Comparison of ENCODE assay signal across 12 cellular contexts in genomic region chr2:106124787-106125549, GRCh38.
DNase-seq lines count a peak whose midpoint lies in the region; ATAC-seq and TF ChIP-seq lines count a peak whose summit lies in the region.
"Had no signal": no experiment of that assay in that cellular context is flagged by ENCODE, and none has a peak within 500 bp of the region (broad histone marks: within the 10 kb centered on the region; RNA-seq: fewer than 3 reads in every experiment).

No MANE protein-coding gene starts in this region.

- H3K9me3 Mint-ChIP-seq in activated naive CD4-positive, alpha-beta T cell treated with anti-CD3 and anti-CD28 coated beads, Interleukin-2, amount 50 U/mL, for 24 hours, result no peaks in the 10 kb centered on the region
- H3K9me3 Mint-ChIP-seq in brain, result no peaks in the 10 kb centered on the region
- H3K9me3 Mint-ChIP-seq: neural crest cell had no signal

- H3K27ac Mint-ChIP-seq in activated naive CD4-positive, alpha-beta T cell treated with anti-CD3 and anti-CD28 coated beads, Interleukin-2, amount 50 U/mL, for 24 hours, result peak overlapping the region; percentile 74
- H3K27ac Mint-ChIP-seq in brain, result peak overlapping the region in 3 of 5 experiments; percentile 26 to 61 (median 49)

- H3K27me3 ChIP-seq in lower lobe of right lung (ENCODE audit: low read depth), result no peaks in the 10 kb centered on the region
- H3K27me3 ChIP-seq in upper lobe of right lung, result no peaks in the 10 kb centered on the region

- TF ChIP-seq CTCF in brain (conservative IDR thresholded peaks at IDR 0.05) (no peak), lower lobe of right lung (IDR thresholded peaks at IDR 0.05) (no peak), upper lobe of right lung (IDR thresholded peaks at IDR 0.05) (no peak)

- H3K4me1 Mint-ChIP-seq in activated naive CD4-positive, alpha-beta T cell treated with anti-CD3 and anti-CD28 coated beads, Interleukin-2, amount 50 U/mL, for 24 hours, result peaks cover 37% of the 10 kb centered on the region
- H3K4me1 Mint-ChIP-seq in brain, result no peaks in the 10 kb centered on the region
- H3K4me1 Mint-ChIP-seq: neural crest cell had no signal

- H3K9me3 ChIP-seq in lower lobe of right lung (no peaks in the 10 kb centered on the region), upper lobe of right lung (no peaks in the 10 kb centered on the region)

- H3K36me3 Mint-ChIP-seq in activated naive CD4-positive, alpha-beta T cell treated with anti-CD3 and anti-CD28 coated beads, Interleukin-2, amount 50 U/mL, for 24 hours, result peaks cover 19% of the 10 kb centered on the region
- peaks cover 42% of the 10 kb centered on the region for H3K36me3 Mint-ChIP-seq in brain

- intact Hi-C loops in lower lobe of right lung (cut with DNase I), result no loop called here
- intact Hi-C loops in upper lobe of right lung (cut with DNase I), result no loop called here

- no peak overlapping the region for H3K4me3 ChIP-seq in lower lobe of right lung
- H3K4me3 ChIP-seq in upper lobe of right lung, result no peak overlapping the region

- no peaks in the 10 kb centered on the region for H3K27me3 Mint-ChIP-seq in activated naive CD4-positive, alpha-beta T cell treated with anti-CD3 and anti-CD28 coated beads, Interleukin-2, amount 50 U/mL, for 24 hours
- H3K27me3 Mint-ChIP-seq in brain, result peaks cover under 1% of the 10 kb centered on the region

- H3K27ac ChIP-seq in lower lobe of right lung (no peak overlapping the region), upper lobe of right lung (no peak overlapping the region)

- no peak for DNase-seq in activated naive CD4-positive, alpha-beta T cell treated with anti-CD3 and anti-CD28 coated beads, Interleukin-2, amount 50 U/mL, for 16 hours
- no peak for DNase-seq in lower lobe of right lung
- DNase-seq in upper lobe of right lung, result no peak
- DNase-seq in SKM-1 (lab: John Stamatoyannopoulos, UW; ENCODE audit: unreplicated experiment), result no peak
- DNase-seq in NCI-H2171 (lab: John Stamatoyannopoulos, UW), result no peak
- DNase-seq: activated gamma-delta T cell treated with Interleukin-2 at 50 U/mL for 16 hours, KBM-7, NCI-H187 treated with DMSO at 0.1 percent for 48 hours had no signal

- ATAC-seq in lower lobe of right lung (peak; percentile 55 to 81), upper lobe of right lung (peak; percentile 79), HG03469 (IDR thresholded peaks at IDR 0.05; ENCODE audit: unreplicated experiment) (no peak)

- no peaks in the 10 kb centered on the region for H3K4me1 ChIP-seq in lower lobe of right lung
- H3K4me1 ChIP-seq in upper lobe of right lung, result no peaks in the 10 kb centered on the region

- no peak overlapping the region for H3K4me3 Mint-ChIP-seq in activated naive CD4-positive, alpha-beta T cell treated with anti-CD3 and anti-CD28 coated beads, Interleukin-2, amount 50 U/mL, for 24 hours
- no peak overlapping the region for H3K4me3 Mint-ChIP-seq in brain
- H3K4me3 Mint-ChIP-seq: neural crest cell had no signal

- H3K36me3 ChIP-seq in lower lobe of right lung (peaks cover 52% of the 10 kb centered on the region), upper lobe of right lung (peaks cover 39% of the 10 kb centered on the region)
